In genomic region chr6:118514689-118515088, GRCh38 we compare ENCODE assay signal across 26 cellular contexts. TPM values are rescaled to one million over a fixed set of nuclear protein-coding genes. Genes with fewer than 3 reads are reported as not detected.
A peak's percentile ranks its signal among the peaks of the same experiment; 100 is the strongest.
DNase-seq lines count a peak whose midpoint lies in the region; ATAC-seq, FAIRE-seq and TF ChIP-seq lines count a peak whose summit lies in the region.
"Had no signal": no experiment of that assay in that cellular context is flagged by ENCODE, and none has a peak within 500 bp of the region (broad histone marks: within the 10 kb centered on the region; RNA-seq: fewer than 3 reads in every experiment).

No MANE protein-coding gene starts in this region.

- H3K36me3 Mint-ChIP-seq in stimulated activated effector memory CD8-positive, alpha-beta T cell treated with anti-CD3 and anti-CD28 coated beads, Interleukin-12 subunit alpha, Interleukin-12 subunit beta, amount 100 ng/mL, for 72 hours = peaks cover 34% of the 10 kb centered on the region
- peaks cover 43% of the 10 kb centered on the region for H3K36me3 Mint-ChIP-seq in activated CD8-positive, alpha-beta T cell treated with anti-CD3 and anti-CD28 coated beads for 36 hours (ENCODE audit: low read depth)

- CTCF ChIA-PET in K562 (lab: Yijun Ruan, JAX; ENCODE audit: low intra/inter-chr PET ratio) = interaction anchor here (0.6 kb wide), 1 partner anchor 61 kb away, joined by 4 read pairs; no protein-coding TSS in a partner anchor
- CTCF ChIA-PET in activated CD8-positive, alpha-beta T cell treated with anti-CD3 and anti-CD28 coated beads for 36 hours (lab: Charles Lee) = no interaction called here

- H3K9ac ChIP-seq in K562 (ENCODE audit: insufficient read depth in 1 of 2, low read depth in 2 of 2, low read length in 2 of 2) = no peak overlapping the region

- H3K27me3 Mint-ChIP-seq in activated CD8-positive, alpha-beta T cell treated with anti-CD3 and anti-CD28 coated beads for 36 hours = no peaks in the 10 kb centered on the region

- 63% methylated on average over 3 of the region's 3 CpGs for WGBS in K562 (ENCODE audit: insufficient coverage, low coverage, missing lambda C conversion rate)
- 28 to 38% (median 32%) methylated on average over 3 of the region's 3 CpGs for WGBS in heart left ventricle, 4 donors

- H3K79me2 ChIP-seq in K562 (ENCODE audit: control insufficient read depth, insufficient read depth, low read length) = no peaks in the 10 kb centered on the region

- POLR2A ChIA-PET in K562 (lab: Yijun Ruan, JAX) = no interaction called here
- POLR2A ChIA-PET in activated CD8-positive, alpha-beta T cell treated with anti-CD3 and anti-CD28 coated beads for 36 hours (lab: Charles Lee) = no interaction called here

- intact Hi-C loops in K562 (cut with micrococcal nuclease) = no loop called here
- intact Hi-C loops in heart left ventricle (cut with DNase I) = loop anchor here in 7 of 10 donors (5.0 kb wide), 2 partner anchors 33 to 38 kb away; partner anchors contain the start of gene PLN (in 4 of the 7)
- intact Hi-C loops in activated CD8-positive, alpha-beta T cell treated with anti-CD3 and anti-CD28 coated beads for 36 hours (cut with micrococcal nuclease) = no loop called here

- no peak overlapping the region for H2AFZ ChIP-seq in K562 (ENCODE audit: low read depth, low read length)

- no peaks in the 10 kb centered on the region for H3K36me3 ChIP-seq in K562 (ENCODE audit: control insufficient read depth, insufficient read depth, low read length)
- peaks cover 0 to 6% (median 0%) of the 10 kb centered on the region in 9 donors for H3K36me3 ChIP-seq in heart left ventricle
- H3K36me3 ChIP-seq: Peyer's patch had no signal

- BruUV-seq in K562 (replicated peaks; lab: Mats Ljungman, UMichigan) = no TSS peak

- no peaks in the 10 kb centered on the region for H3K9me1 ChIP-seq in K562 (ENCODE audit: control insufficient read depth, insufficient read depth, low read length)

- H3K27ac ChIP-seq in K562 (ENCODE audit: extremely low read depth, low read depth, low read length) (no peak overlapping the region), heart left ventricle (peak overlapping the region; percentile 49 to 87 (median 74))
- H3K27ac ChIP-seq: C4-2B, Peyer's patch had no signal

- peaks cover 39% of the 10 kb centered on the region for H3K4me1 Mint-ChIP-seq in stimulated activated effector memory CD8-positive, alpha-beta T cell treated with anti-CD3 and anti-CD28 coated beads, Interleukin-12 subunit alpha, Interleukin-12 subunit beta, amount 100 ng/mL, for 72 hours
- peaks cover 33% of the 10 kb centered on the region for H3K4me1 Mint-ChIP-seq in activated CD8-positive, alpha-beta T cell treated with anti-CD3 and anti-CD28 coated beads for 36 hours (ENCODE audit: low read depth)

- peak overlapping the region; percentile 72 for H3K27ac Mint-ChIP-seq in stimulated activated effector memory CD8-positive, alpha-beta T cell treated with anti-CD3 and anti-CD28 coated beads, Interleukin-12 subunit alpha, Interleukin-12 subunit beta, amount 100 ng/mL, for 72 hours
- no peak overlapping the region for H3K27ac Mint-ChIP-seq in activated CD8-positive, alpha-beta T cell treated with anti-CD3 and anti-CD28 coated beads for 36 hours

- no peak for TF ChIP-seq RAD21 in K562 (CRISPR knock-in tag; conservative IDR thresholded peaks at IDR 0.05 in 1 of 2, IDR thresholded peaks at IDR 0.05 in 1 of 2)

- FAIRE-seq in K562 (lab: Jason Lieb, UNC) = no peak
- FAIRE-seq: A204.1, D721Med, GM19239, H54 had no signal

- no peaks in the 10 kb centered on the region for H3K4me1 ChIP-seq in K562 (replicated peaks in 1 of 2; ENCODE audit: control insufficient read depth in 2 of 2, insufficient read depth in 2 of 2, low read length in 2 of 2)
- peaks cover 0 to 26% (median 1%) of the 10 kb centered on the region in 12 donors for H3K4me1 ChIP-seq in heart left ventricle
- H3K4me1 ChIP-seq: Peyer's patch had no signal

- TF ChIP-seq POLR2A in K562 (conservative IDR thresholded peaks at IDR 0.05) (no peak), heart left ventricle (IDR thresholded peaks at IDR 0.05) (no peak)

- ATAC-seq in K562 = peak; percentile 61
- peak; percentile 99 to 100 (median 99) for ATAC-seq in heart left ventricle
- peak; percentile 73 for ATAC-seq in left lobe of liver
- no peak for ATAC-seq in stimulated activated effector memory CD8-positive, alpha-beta T cell treated with anti-CD3 and anti-CD28 coated beads, Interleukin-12 subunit alpha, Interleukin-12 subunit beta, amount 100 ng/mL, for 72 hours
- ATAC-seq in HG02870 (IDR thresholded peaks at IDR 0.05; ENCODE audit: unreplicated experiment) = no peak
- ATAC-seq in activated CD8-positive, alpha-beta T cell treated with anti-CD3 and anti-CD28 coated beads for 36 hours = no peak

- no peak overlapping the region for H3K4me3 Mint-ChIP-seq in stimulated activated effector memory CD8-positive, alpha-beta T cell treated with anti-CD3 and anti-CD28 coated beads, Interleukin-12 subunit alpha, Interleukin-12 subunit beta, amount 100 ng/mL, for 72 hours
- no peak overlapping the region for H3K4me3 Mint-ChIP-seq in activated CD8-positive, alpha-beta T cell treated with anti-CD3 and anti-CD28 coated beads for 36 hours

- in situ Hi-C loops in K562 (cut with MboI) = no loop called here

- no peak overlapping the region for H3K4me2 ChIP-seq in K562 (ENCODE audit: insufficient read depth, low read length)

- no peaks in the 10 kb centered on the region for H3K9me3 ChIP-seq in K562 (replicated peaks; ENCODE audit: control insufficient read depth, insufficient read depth, low read depth, low read length)
- peaks cover 0 to 3% (median 0%) of the 10 kb centered on the region in 12 donors for H3K9me3 ChIP-seq in heart left ventricle
- H3K9me3 ChIP-seq: MG63, Peyer's patch had no signal

- no peaks in the 10 kb centered on the region for H4K20me1 ChIP-seq in K562 (replicated peaks; ENCODE audit: control insufficient read depth, insufficient read depth, low read length)

- no peak for DNase-seq in K562 (ENCODE audit: extremely low read depth in 1 of 4, low spot score in 3 of 4)
- DNase-seq in heart left ventricle = peak; percentile 57 to 83 (median 78)
- DNase-seq in left lobe of liver (ENCODE audit: low spot score) = no peak
- no peak for DNase-seq in stimulated activated effector memory CD8-positive, alpha-beta T cell treated with anti-CD3 and anti-CD28 coated beads, Interleukin-12 subunit alpha, Interleukin-12 subunit beta, amount 100 ng/mL, for 72 hours (ENCODE audit: low spot score in 2 of 2)
- DNase-seq in stimulated activated naive CD4-positive, alpha-beta T cell (lab: John Stamatoyannopoulos, UW) = no peak
- DNase-seq in SIG-M5 (lab: John Stamatoyannopoulos, UW) = no peak
- DNase-seq in activated CD8-positive, alpha-beta T cell treated with anti-CD3 and anti-CD28 coated beads for 36 hours = no peak
- DNase-seq: DMS53, GF-D8, MG63, NCI-H1048, NCI-H1417 treated with DMSO at 0.1 percent for 48 hours, NCI-H187 treated with DMSO at 0.1 percent for 48 hours, NCI-H2107, NCI-H2227 treated with DMSO at 0.1 percent for 48 hours, NCI-H510A treated with DMSO at 0.1 percent for 48 hours, NCI-H748 treated with DMSO at 0.1 percent for 48 hours, Peyer's patch had no signal

- TF ChIP-seq CTCF in K562 (IDR thresholded peaks at IDR 0.05 in 2 of 3, conservative IDR thresholded peaks at IDR 0.05 in 1 of 3; ENCODE audit: insufficient read depth in 2 of 3, low read depth in 1 of 3, low read length in 3 of 3) = no peak
- TF ChIP-seq CTCF in heart left ventricle (IDR thresholded peaks at IDR 0.05) = no peak
- TF ChIP-seq CTCF in activated CD8-positive, alpha-beta T cell treated with anti-CD3 and anti-CD28 coated beads for 36 hours (IDR thresholded peaks at IDR 0.05) = no peak

- no peaks in the 10 kb centered on the region for H3K9me3 Mint-ChIP-seq in stimulated activated effector memory CD8-positive, alpha-beta T cell treated with anti-CD3 and anti-CD28 coated beads, Interleukin-12 subunit alpha, Interleukin-12 subunit beta, amount 100 ng/mL, for 72 hours
- peaks cover 3% of the 10 kb centered on the region for H3K9me3 Mint-ChIP-seq in activated CD8-positive, alpha-beta T cell treated with anti-CD3 and anti-CD28 coated beads for 36 hours

- no peak for TF ChIP-seq EP300 in K562 (IDR thresholded peaks at IDR 0.05; ENCODE audit: low read length)

- H3K27me3 ChIP-seq in K562 (ENCODE audit: control insufficient read depth in 2 of 2, insufficient read depth in 2 of 2, low read length in 2 of 2) = no peaks in the 10 kb centered on the region
- no peaks in the 10 kb centered on the region for H3K27me3 ChIP-seq in heart left ventricle
- H3K27me3 ChIP-seq: MG63, Peyer's patch had no signal

- H3K4me3 ChIP-seq in K562 (no peak overlapping the region), heart left ventricle (peak overlapping the region in 3 of 12 donors; percentile 21 to 33 (median 26))
- H3K4me3 ChIP-seq: MG63, Peyer's patch had no signal

TF ChIP-seq in K562, 482 proteins besides CTCF, POLR2A, EP300 and RAD21 (continues in another document):
- TF ChIP-seq SNAPC5 (CRISPR knock-in tag; IDR thresholded peaks at IDR 0.05) (no peak), ESRRB (CRISPR knock-in tag; IDR thresholded peaks at IDR 0.05; ENCODE audit: borderline replicate concordance) (no peak), NBN (IDR thresholded peaks at IDR 0.05; ENCODE audit: low read depth) (no peak)

RNA-seq across cellular contexts. Expression of gene PLN, which starts 33.4 kb away (rescaled TPM):
- not detected in 2 replicates for total RNA-seq in K562 (2011; cell fraction: chromatin; rRNA removed; ENCODE audit: low replicate concordance)
- total RNA-seq in K562 (2011; cell fraction: nucleolus; rRNA removed) = not detected in 2 replicates
- total RNA-seq in K562 (2011; cell fraction: nucleoplasm; rRNA removed) = 0.31 TPM in 1 of 2 replicates, not detected in the other
- total RNA-seq in K562 (2014; rRNA removed) (not detected in 2 replicates), K562 (2014; rRNA removed; fragmentation: Illumina TruSeq; extraction: Trizol) (not detected in 2 replicates), K562 (2015; rRNA removed; fragmentation: Illumina TruSeq; extraction: Trizol) (not detected in 2 replicates), K562 (2021) (0.09 TPM in 1 of 2 replicates, not detected in the other), heart left ventricle (1,000 to 10,000 TPM; 1,105 to 3,015 (median 1,923) TPM), left lobe of liver (0.18 TPM)
- polyA plus RNA-seq in K562 (2011; rRNA removed) (0.03 and 0.05 TPM in 2 replicates), K562 (2014; fragmentation: Illumina TruSeq; extraction: Trizol) (not detected in 2 replicates), K562 (2014; fragmentation: Nextera tagmentation; extraction: Ambion mirVana) (under 1 TPM; 0.03 to 0.30 TPM), K562 (2014; rRNA removed) (not detected in 2 replicates), heart left ventricle (1,000 to 10,000 TPM in 1 of 2 donors, 100 to 1,000 TPM in 1; 974 to 1,338 TPM)
- not detected in 2 replicates for polyA plus RNA-seq in K562 (2011; cell fraction: cytosol; rRNA removed)
- not detected in 2 replicates for polyA plus RNA-seq in K562 (2011; cell fraction: nucleus; rRNA removed)
- 0.08 TPM in 1 of 2 replicates, not detected in the other for polyA plus RNA-seq in K562 (2012)
- polyA minus RNA-seq in K562 (2011; rRNA and poly(A)+ RNA removed) = 0.15 TPM in 1 of 2 replicates, not detected in the other
- not detected in 2 replicates for polyA minus RNA-seq in K562 (2011; cell fraction: cytosol; rRNA and poly(A)+ RNA removed)
- 0.33 TPM in 1 of 2 replicates, not detected in the other for polyA minus RNA-seq in K562 (2011; cell fraction: nucleus; rRNA and poly(A)+ RNA removed)
- total RNA-seq in activated CD8-positive, alpha-beta T cell treated with anti-CD3 and anti-CD28 coated beads for 36 hours = not detected
- total RNA-seq: LHCN-M2, OCI-LY7 had no signal

Comparison
In these comparisons a context has a peak if more than half of its experiments do, and no peak if none do; other contexts are left out.
1. ATAC-seq: peak in K562 (single experiment), heart left ventricle (4 of 4) and left lobe of liver (single experiment); none in stimulated activated effector memory CD8-positive, alpha-beta T cell treated with anti-CD3 and anti-CD28 coated beads, Interleukin-12 subunit alpha, Interleukin-12 subunit beta, amount 100 ng/mL, for 72 hours (single experiment), HG02870 (single experiment) and activated CD8-positive, alpha-beta T cell treated with anti-CD3 and anti-CD28 coated beads for 36 hours (single experiment).
2. DNase-seq: peak in heart left ventricle (5 of 5); none in K562 (0 of 4), left lobe of liver (single experiment), stimulated activated effector memory CD8-positive, alpha-beta T cell treated with anti-CD3 and anti-CD28 coated beads, Interleukin-12 subunit alpha, Interleukin-12 subunit beta, amount 100 ng/mL, for 72 hours (0 of 2), stimulated activated naive CD4-positive, alpha-beta T cell (0 of 6), SIG-M5 (single experiment) and activated CD8-positive, alpha-beta T cell treated with anti-CD3 and anti-CD28 coated beads for 36 hours (single experiment).
3. RNA of gene PLN, which starts 33.4 kb away (total RNA-seq): 1,105 to 3,015 TPM in heart left ventricle; 0.18 TPM in left lobe of liver (single experiment), 0.09 to 0.31 TPM in K562 and not detected in activated CD8-positive, alpha-beta T cell treated with anti-CD3 and anti-CD28 coated beads for 36 hours; every median in the first group is over 100 times any median in the second.
4. intact Hi-C loops: an anchor here in heart left ventricle (5.0 kb wide); none called in K562 and activated CD8-positive, alpha-beta T cell treated with anti-CD3 and anti-CD28 coated beads for 36 hours.